Comparison of ENCODE assay signal across 1 cellular context in genomic region chr5:80149161-80149609, GRCh38.
TF ChIP-seq lines count a peak whose summit lies in the region.

No MANE protein-coding gene starts in this region.

TF ChIP-seq in WTC11, 78 proteins besides CTCF, POLR2A, EP300 and RAD21 (continued from another document):
- TF ChIP-seq, protein P1, sequence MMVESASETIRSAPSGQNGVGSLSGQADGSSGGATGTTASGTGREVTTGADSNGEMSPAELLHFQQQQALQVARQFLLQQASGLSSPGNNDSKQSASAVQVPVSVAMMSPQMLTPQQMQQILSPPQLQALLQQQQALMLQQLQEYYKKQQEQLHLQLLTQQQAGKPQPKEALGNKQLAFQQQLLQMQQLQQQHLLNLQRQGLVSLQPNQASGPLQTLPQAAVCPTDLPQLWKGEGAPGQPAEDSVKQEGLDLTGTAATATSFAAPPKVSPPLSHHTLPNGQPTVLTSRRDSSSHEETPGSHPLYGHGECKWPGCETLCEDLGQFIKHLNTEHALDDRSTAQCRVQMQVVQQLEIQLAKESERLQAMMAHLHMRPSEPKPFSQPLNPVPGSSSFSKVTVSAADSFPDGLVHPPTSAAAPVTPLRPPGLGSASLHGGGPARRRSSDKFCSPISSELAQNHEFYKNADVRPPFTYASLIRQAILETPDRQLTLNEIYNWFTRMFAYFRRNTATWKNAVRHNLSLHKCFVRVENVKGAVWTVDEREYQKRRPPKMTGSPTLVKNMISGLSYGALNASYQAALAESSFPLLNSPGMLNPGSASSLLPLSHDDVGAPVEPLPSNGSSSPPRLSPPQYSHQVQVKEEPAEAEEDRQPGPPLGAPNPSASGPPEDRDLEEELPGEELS (CRISPR knock-in tag; IDR thresholded peaks at IDR 0.05), result no peak
- TF ChIP-seq ZNF425 (CRISPR knock-in tag; conservative IDR thresholded peaks at IDR 0.05), result no peak
- no peak for TF ChIP-seq FOXP1 (CRISPR knock-in tag; IDR thresholded peaks at IDR 0.05; ENCODE audit: borderline replicate concordance)
- no peak for TF ChIP-seq ZNF512 (CRISPR knock-in tag; IDR thresholded peaks at IDR 0.05; ENCODE audit: borderline replicate concordance)
- no peak for TF ChIP-seq OVOL2 (CRISPR knock-in tag; IDR thresholded peaks at IDR 0.05; ENCODE audit: borderline replicate concordance)
- TF ChIP-seq, protein P2, sequence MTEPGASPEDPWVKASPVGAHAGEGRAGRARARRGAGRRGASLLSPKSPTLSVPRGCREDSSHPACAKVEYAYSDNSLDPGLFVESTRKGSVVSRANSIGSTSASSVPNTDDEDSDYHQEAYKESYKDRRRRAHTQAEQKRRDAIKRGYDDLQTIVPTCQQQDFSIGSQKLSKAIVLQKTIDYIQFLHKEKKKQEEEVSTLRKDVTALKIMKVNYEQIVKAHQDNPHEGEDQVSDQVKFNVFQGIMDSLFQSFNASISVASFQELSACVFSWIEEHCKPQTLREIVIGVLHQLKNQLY (CRISPR knock-in tag; IDR thresholded peaks at IDR 0.05), result no peak
- TF ChIP-seq GRHL2 (CRISPR knock-in tag; IDR thresholded peaks at IDR 0.05; ENCODE audit: insufficient replicate concordance, severe bottlenecking), result no peak
- TF ChIP-seq, protein P3, sequence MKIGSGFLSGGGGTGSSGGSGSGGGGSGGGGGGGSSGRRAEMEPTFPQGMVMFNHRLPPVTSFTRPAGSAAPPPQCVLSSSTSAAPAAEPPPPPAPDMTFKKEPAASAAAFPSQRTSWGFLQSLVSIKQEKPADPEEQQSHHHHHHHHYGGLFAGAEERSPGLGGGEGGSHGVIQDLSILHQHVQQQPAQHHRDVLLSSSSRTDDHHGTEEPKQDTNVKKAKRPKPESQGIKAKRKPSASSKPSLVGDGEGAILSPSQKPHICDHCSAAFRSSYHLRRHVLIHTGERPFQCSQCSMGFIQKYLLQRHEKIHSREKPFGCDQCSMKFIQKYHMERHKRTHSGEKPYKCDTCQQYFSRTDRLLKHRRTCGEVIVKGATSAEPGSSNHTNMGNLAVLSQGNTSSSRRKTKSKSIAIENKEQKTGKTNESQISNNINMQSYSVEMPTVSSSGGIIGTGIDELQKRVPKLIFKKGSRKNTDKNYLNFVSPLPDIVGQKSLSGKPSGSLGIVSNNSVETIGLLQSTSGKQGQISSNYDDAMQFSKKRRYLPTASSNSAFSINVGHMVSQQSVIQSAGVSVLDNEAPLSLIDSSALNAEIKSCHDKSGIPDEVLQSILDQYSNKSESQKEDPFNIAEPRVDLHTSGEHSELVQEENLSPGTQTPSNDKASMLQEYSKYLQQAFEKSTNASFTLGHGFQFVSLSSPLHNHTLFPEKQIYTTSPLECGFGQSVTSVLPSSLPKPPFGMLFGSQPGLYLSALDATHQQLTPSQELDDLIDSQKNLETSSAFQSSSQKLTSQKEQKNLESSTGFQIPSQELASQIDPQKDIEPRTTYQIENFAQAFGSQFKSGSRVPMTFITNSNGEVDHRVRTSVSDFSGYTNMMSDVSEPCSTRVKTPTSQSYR (CRISPR knock-in tag; IDR thresholded peaks at IDR 0.05), result no peak
- TF ChIP-seq, protein P4, sequence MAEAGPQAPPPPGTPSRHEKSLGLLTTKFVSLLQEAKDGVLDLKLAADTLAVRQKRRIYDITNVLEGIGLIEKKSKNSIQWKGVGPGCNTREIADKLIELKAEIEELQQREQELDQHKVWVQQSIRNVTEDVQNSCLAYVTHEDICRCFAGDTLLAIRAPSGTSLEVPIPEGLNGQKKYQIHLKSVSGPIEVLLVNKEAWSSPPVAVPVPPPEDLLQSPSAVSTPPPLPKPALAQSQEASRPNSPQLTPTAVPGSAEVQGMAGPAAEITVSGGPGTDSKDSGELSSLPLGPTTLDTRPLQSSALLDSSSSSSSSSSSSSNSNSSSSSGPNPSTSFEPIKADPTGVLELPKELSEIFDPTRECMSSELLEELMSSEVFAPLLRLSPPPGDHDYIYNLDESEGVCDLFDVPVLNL (CRISPR knock-in tag; IDR thresholded peaks at IDR 0.05; ENCODE audit: borderline replicate concordance, low read depth), result no peak
- TF ChIP-seq, protein P5, sequence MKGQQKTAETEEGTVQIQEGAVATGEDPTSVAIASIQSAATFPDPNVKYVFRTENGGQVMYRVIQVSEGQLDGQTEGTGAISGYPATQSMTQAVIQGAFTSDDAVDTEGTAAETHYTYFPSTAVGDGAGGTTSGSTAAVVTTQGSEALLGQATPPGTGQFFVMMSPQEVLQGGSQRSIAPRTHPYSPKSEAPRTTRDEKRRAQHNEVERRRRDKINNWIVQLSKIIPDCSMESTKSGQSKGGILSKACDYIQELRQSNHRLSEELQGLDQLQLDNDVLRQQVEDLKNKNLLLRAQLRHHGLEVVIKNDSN (CRISPR knock-in tag; IDR thresholded peaks at IDR 0.05), result no peak
- no peak for TF ChIP-seq HMGA2 (CRISPR knock-in tag; IDR thresholded peaks at IDR 0.05)
- no peak for TF ChIP-seq SMAD4 (CRISPR knock-in tag; IDR thresholded peaks at IDR 0.05)
- no peak for TF ChIP-seq JUN (CRISPR knock-in tag; IDR thresholded peaks at IDR 0.05)
- no peak for TF ChIP-seq EMX1 (CRISPR knock-in tag; IDR thresholded peaks at IDR 0.05)
- TF ChIP-seq NR2C2 (CRISPR knock-in tag; IDR thresholded peaks at IDR 0.05), result no peak
- TF ChIP-seq FOXJ3 (CRISPR knock-in tag; IDR thresholded peaks at IDR 0.05; ENCODE audit: borderline replicate concordance), result no peak
- TF ChIP-seq, protein P6, sequence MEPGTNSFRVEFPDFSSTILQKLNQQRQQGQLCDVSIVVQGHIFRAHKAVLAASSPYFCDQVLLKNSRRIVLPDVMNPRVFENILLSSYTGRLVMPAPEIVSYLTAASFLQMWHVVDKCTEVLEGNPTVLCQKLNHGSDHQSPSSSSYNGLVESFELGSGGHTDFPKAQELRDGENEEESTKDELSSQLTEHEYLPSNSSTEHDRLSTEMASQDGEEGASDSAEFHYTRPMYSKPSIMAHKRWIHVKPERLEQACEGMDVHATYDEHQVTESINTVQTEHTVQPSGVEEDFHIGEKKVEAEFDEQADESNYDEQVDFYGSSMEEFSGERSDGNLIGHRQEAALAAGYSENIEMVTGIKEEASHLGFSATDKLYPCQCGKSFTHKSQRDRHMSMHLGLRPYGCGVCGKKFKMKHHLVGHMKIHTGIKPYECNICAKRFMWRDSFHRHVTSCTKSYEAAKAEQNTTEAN (CRISPR knock-in tag; IDR thresholded peaks at IDR 0.05), result no peak
